17 cellular contexts compared by ENCODE assay signal in genomic region chr9:123326030-123326586, GRCh38. TPM values are rescaled to one million over a fixed set of nuclear protein-coding genes. Genes with fewer than 3 reads are reported as not detected.
DNase-seq lines count a peak whose midpoint lies in the region; ATAC-seq and TF ChIP-seq lines count a peak whose summit lies in the region.
"Had no signal": no experiment of that assay in that cellular context is flagged by ENCODE, and none has a peak within 500 bp of the region (broad histone marks: within the 10 kb centered on the region; RNA-seq: fewer than 3 reads in every experiment).

No MANE protein-coding gene starts in this region.

- H3K56ac ChIP-seq in mesendoderm (ENCODE audit: low read length) = no peak overlapping the region

- peaks cover 0 to 10% of the 10 kb centered on the region in 2 donors for H3K36me3 Mint-ChIP-seq in activated naive CD4-positive, alpha-beta T cell treated with anti-CD3 and anti-CD28 coated beads, Interleukin-2, amount 50 U/mL, for 72 hours
- H3K36me3 Mint-ChIP-seq in activated naive CD4-positive, alpha-beta T cell treated with anti-CD3 and anti-CD28 coated beads, Interleukin-2, amount 10 ng/mL, durations not matched to agents 7 days and 5 days = peaks cover 2% of the 10 kb centered on the region
- H3K36me3 Mint-ChIP-seq in T-helper 17 cell (ENCODE audit: low read depth) = no peaks in the 10 kb centered on the region

- no peak overlapping the region for H3K4me2 ChIP-seq in mesendoderm (ENCODE audit: low read length)

- no CpG with 5 or more reads among the region's 8 CpGs for WGBS in mesendoderm (ENCODE audit: extremely low coverage, insufficient coverage, low lambda C conversion rate)
- WGBS in suprapubic skin = 74% methylated on average over 8 of the region's 8 CpGs

- no peak overlapping the region for H4K8ac ChIP-seq in mesendoderm (ENCODE audit: low read depth, low read length)

- no peak overlapping the region for H3K27ac ChIP-seq in mesendoderm (ENCODE audit: low read depth, low read length)
- no peak overlapping the region for H3K27ac ChIP-seq in suprapubic skin
- H3K27ac ChIP-seq: cardiac muscle cell had no signal

- H3K4me3 Mint-ChIP-seq in activated naive CD4-positive, alpha-beta T cell treated with anti-CD3 and anti-CD28 coated beads, Interleukin-2, amount 10 ng/mL, durations not matched to agents 7 days and 5 days = no peak overlapping the region
- no peak overlapping the region for H3K4me3 Mint-ChIP-seq in T-helper 17 cell
- H3K4me3 Mint-ChIP-seq: T-helper 1 cell treated with Interleukin-12 subunit alpha and Interleukin-12 subunit beta and Interleukin-4 antibody, amounts not matched to agents 30 μg/mL and 1 μg/mL, for 36 hours had no signal

- no peak overlapping the region for H2BK5ac ChIP-seq in mesendoderm (ENCODE audit: low read length)

- CTCF ChIA-PET in activated naive CD4-positive, alpha-beta T cell treated with anti-CD3 and anti-CD28 coated beads, Interleukin-2, amount 10 ng/mL, durations not matched to agents 7 days and 5 days (lab: Charles Lee) = no interaction called here

- H3K18ac ChIP-seq in mesendoderm (ENCODE audit: low read length) = no peak overlapping the region

- no peak overlapping the region for H3K23ac ChIP-seq in mesendoderm (ENCODE audit: low read length)

- no peak for TF ChIP-seq EP300 in suprapubic skin (IDR thresholded peaks at IDR 0.05)

- no peaks in the 10 kb centered on the region for H3K27me3 ChIP-seq in mesendoderm (ENCODE audit: insufficient read depth, low read length, poor library complexity)
- no peaks in the 10 kb centered on the region for H3K27me3 ChIP-seq in suprapubic skin
- H3K27me3 ChIP-seq: cardiac muscle cell had no signal

- peaks cover 2% of the 10 kb centered on the region for H3K4me1 ChIP-seq in mesendoderm (ENCODE audit: control insufficient read depth, low read depth, low read length)
- H3K4me1 ChIP-seq in suprapubic skin = peaks cover 20% of the 10 kb centered on the region

- H2BK120ac ChIP-seq in mesendoderm (ENCODE audit: low read depth, low read length) = no peak overlapping the region

- H3K9me3 Mint-ChIP-seq in activated naive CD4-positive, alpha-beta T cell treated with anti-CD3 and anti-CD28 coated beads, Interleukin-2, amount 50 U/mL, for 72 hours = no peaks in the 10 kb centered on the region
- no peaks in the 10 kb centered on the region for H3K9me3 Mint-ChIP-seq in activated naive CD4-positive, alpha-beta T cell treated with anti-CD3 and anti-CD28 coated beads, Interleukin-2, amount 10 ng/mL, durations not matched to agents 7 days and 5 days
- H3K9me3 Mint-ChIP-seq: stimulated activated naive CD8-positive, alpha-beta T cell treated with anti-CD3 and anti-CD28 coated beads, Interleukin-15, amount 100 ng/mL, for 72 hours; T-helper 1 cell treated with Interleukin-12 subunit alpha and Interleukin-12 subunit beta and Interleukin-4 antibody, amounts not matched to agents 30 μg/mL and 1 μg/mL, for 36 hours had no signal

- H3K36me3 ChIP-seq in mesendoderm (ENCODE audit: control insufficient read depth, insufficient read depth, low read length) = no peaks in the 10 kb centered on the region
- no peaks in the 10 kb centered on the region for H3K36me3 ChIP-seq in suprapubic skin
- H3K36me3 ChIP-seq: cardiac muscle cell had no signal

- H4K5ac ChIP-seq in mesendoderm (ENCODE audit: low read length) = no peak overlapping the region

- H3K79me1 ChIP-seq in mesendoderm (ENCODE audit: low read length) = no peaks in the 10 kb centered on the region

- no peak overlapping the region for H3K9ac ChIP-seq in mesendoderm (ENCODE audit: low read length)

- H2AK5ac ChIP-seq in mesendoderm (ENCODE audit: low read length) = peak overlapping the region; percentile 32

- ATAC-seq in activated naive CD4-positive, alpha-beta T cell treated with anti-CD3 and anti-CD28 coated beads, Interleukin-2, amount 50 U/mL, for 72 hours = no peak
- ATAC-seq in T-helper 17 cell = no peak
- ATAC-seq: stimulated activated naive CD8-positive, alpha-beta T cell treated with anti-CD3 and anti-CD28 coated beads, Interleukin-15, amount 100 ng/mL, for 72 hours had no signal

- H3K27ac Mint-ChIP-seq in activated naive CD4-positive, alpha-beta T cell treated with anti-CD3 and anti-CD28 coated beads, Interleukin-2, amount 50 U/mL, for 72 hours = peak overlapping the region; percentile 0 to 39
- no peak overlapping the region for H3K27ac Mint-ChIP-seq in activated naive CD4-positive, alpha-beta T cell treated with anti-CD3 and anti-CD28 coated beads, Interleukin-2, amount 10 ng/mL, durations not matched to agents 7 days and 5 days
- H3K27ac Mint-ChIP-seq in T-helper 17 cell = peak overlapping the region; percentile 34
- H3K27ac Mint-ChIP-seq: stimulated activated naive CD8-positive, alpha-beta T cell treated with anti-CD3 and anti-CD28 coated beads, Interleukin-15, amount 100 ng/mL, for 72 hours; T-helper 1 cell treated with Interleukin-12 subunit alpha and Interleukin-12 subunit beta and Interleukin-4 antibody, amounts not matched to agents 30 μg/mL and 1 μg/mL, for 36 hours had no signal

- no peak for DNase-seq in activated naive CD4-positive, alpha-beta T cell treated with anti-CD3 and anti-CD28 coated beads, Interleukin-2, amount 50 U/mL, for 72 hours (ENCODE audit: low spot score in 2 of 2)
- no peak for DNase-seq in activated naive CD4-positive, alpha-beta T cell treated with anti-CD3 and anti-CD28 coated beads, Interleukin-2, amount 10 ng/mL, durations not matched to agents 7 days and 5 days
- DNase-seq in T-helper 17 cell (no peak), mesendoderm (no peak), suprapubic skin (ENCODE audit: low spot score in 2 of 2) (no peak), NOMO-1 (lab: John Stamatoyannopoulos, UW; ENCODE audit: unreplicated experiment in 2 of 2) (no peak), AG08396 (ENCODE audit: low spot score) (no peak), NCI-H1694 treated with DMSO at 0.1 percent for 48 hours (lab: John Stamatoyannopoulos, UW) (no peak)
- DNase-seq: activated CD4-positive, CD25-positive, alpha-beta regulatory T cell treated with anti-CD3 and anti-CD28 coated beads, Interleukin-2, amount 50 U/mL, for 72 hours; NCI-H2029 treated with DMSO at 0.1 percent for 48 hours; NCI-H526 treated with DMSO at 0.1 percent for 48 hours; stimulated activated naive CD8-positive, alpha-beta T cell treated with anti-CD3 and anti-CD28 coated beads, Interleukin-15, amount 100 ng/mL, for 72 hours had no signal

- no peaks in the 10 kb centered on the region for H3K9me3 ChIP-seq in T-helper 17 cell (ENCODE audit: control insufficient read depth, low read length, poor library complexity, severe bottlenecking)
- H3K9me3 ChIP-seq in suprapubic skin = no peaks in the 10 kb centered on the region

- H3K4ac ChIP-seq in mesendoderm (ENCODE audit: low read depth, low read length) = no peak overlapping the region

- H3K4me3 ChIP-seq in mesendoderm (ENCODE audit: low read length) (no peak overlapping the region), suprapubic skin (peak overlapping the region; percentile 5)
- H3K4me3 ChIP-seq: cardiac muscle cell had no signal

- H3K79me2 ChIP-seq in mesendoderm (ENCODE audit: control insufficient read depth, insufficient read depth, low read length) = no peaks in the 10 kb centered on the region

- no peak overlapping the region for H2BK15ac ChIP-seq in mesendoderm (replicated peaks; ENCODE audit: low read depth)

- no peak for TF ChIP-seq CTCF in suprapubic skin (IDR thresholded peaks at IDR 0.05)

- H3K4me1 Mint-ChIP-seq in activated naive CD4-positive, alpha-beta T cell treated with anti-CD3 and anti-CD28 coated beads, Interleukin-2, amount 10 ng/mL, durations not matched to agents 7 days and 5 days = peaks cover 33% of the 10 kb centered on the region
- H3K4me1 Mint-ChIP-seq in T-helper 17 cell = peaks cover 20% of the 10 kb centered on the region

- no peak for TF ChIP-seq POLR2A in suprapubic skin (IDR thresholded peaks at IDR 0.05)

- H3K27me3 Mint-ChIP-seq in activated naive CD4-positive, alpha-beta T cell treated with anti-CD3 and anti-CD28 coated beads, Interleukin-2, amount 10 ng/mL, durations not matched to agents 7 days and 5 days = peaks cover 8% of the 10 kb centered on the region
- no peaks in the 10 kb centered on the region for H3K27me3 Mint-ChIP-seq in T-helper 17 cell
- H3K27me3 Mint-ChIP-seq: stimulated activated naive CD8-positive, alpha-beta T cell treated with anti-CD3 and anti-CD28 coated beads, Interleukin-15, amount 100 ng/mL, for 72 hours had no signal

RNA-seq across cellular contexts. Expression of gene CRB2, which starts 29.9 kb away (rescaled TPM):
- under 1 TPM in 1 of 2 donors, not detected in 1; 0.14 TPM for total RNA-seq in activated naive CD4-positive, alpha-beta T cell treated with anti-CD3 and anti-CD28 coated beads, Interleukin-2, amount 50 U/mL, for 72 hours
- total RNA-seq in T-helper 17 cell (not detected), suprapubic skin (not detected)
- 0.06 TPM for polyA plus RNA-seq in mesendoderm (2013, experiment 1 of 2)
- polyA plus RNA-seq in mesendoderm (2013, experiment 2 of 2) = 0.07 TPM
- total RNA-seq: lung microvascular endothelial cell, M059J, osteoblast had no signal

RNA-seq across cellular contexts. Expression of gene STRBP, which starts 57.7 kb away (rescaled TPM):
- 10 to 100 TPM; 31.1 to 34.1 TPM for total RNA-seq in activated naive CD4-positive, alpha-beta T cell treated with anti-CD3 and anti-CD28 coated beads, Interleukin-2, amount 50 U/mL, for 72 hours
- total RNA-seq in T-helper 17 cell (10 to 100 TPM; 11.1 to 15.4 TPM), suprapubic skin (10 to 100 TPM; 10.6 to 18.4 (median 14.5) TPM)
- polyA plus RNA-seq in mesendoderm (2013, experiment 1 of 2) = 48.0 TPM
- polyA plus RNA-seq in mesendoderm (2013, experiment 2 of 2) = 48.6 TPM
